Comparison of ENCODE assay signal across 6 cellular contexts in the genomic region with DNA sequence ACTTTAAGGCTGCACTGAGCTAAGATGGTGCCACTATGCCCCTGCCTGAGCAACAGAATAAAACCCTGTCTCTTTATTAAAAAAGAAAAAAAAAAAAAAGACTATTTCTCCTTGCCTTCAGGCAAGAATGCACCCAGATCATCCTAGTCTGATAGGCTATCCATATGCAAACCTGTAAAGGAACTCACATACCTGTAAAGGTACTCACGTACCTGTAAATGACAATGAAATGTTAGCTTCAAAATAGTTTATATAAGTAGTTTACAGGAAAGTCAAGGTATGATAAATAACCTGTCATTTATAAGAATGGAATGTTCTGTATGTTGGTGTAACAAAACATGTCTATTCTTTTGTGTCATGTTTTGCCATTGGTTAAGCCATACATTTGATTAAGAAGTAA.
"Had no signal": no experiment of that assay in that cellular context is flagged by ENCODE, and none has a peak within 500 bp of the region (broad histone marks: within the 10 kb centered on the region; RNA-seq: fewer than 3 reads in every experiment).

No MANE protein-coding gene starts in this region.

- DNase-seq: H9, HCEC 1CT, IMR-90, KG1 had no signal

- H3K4me2 ChIP-seq: GM23338 had no signal

- H3K4me3 ChIP-seq: GM23338, K562 had no signal

- H2AFZ ChIP-seq: GM23338 had no signal

- ATAC-seq: GM23338, K562 had no signal
